In the genomic region with DNA sequence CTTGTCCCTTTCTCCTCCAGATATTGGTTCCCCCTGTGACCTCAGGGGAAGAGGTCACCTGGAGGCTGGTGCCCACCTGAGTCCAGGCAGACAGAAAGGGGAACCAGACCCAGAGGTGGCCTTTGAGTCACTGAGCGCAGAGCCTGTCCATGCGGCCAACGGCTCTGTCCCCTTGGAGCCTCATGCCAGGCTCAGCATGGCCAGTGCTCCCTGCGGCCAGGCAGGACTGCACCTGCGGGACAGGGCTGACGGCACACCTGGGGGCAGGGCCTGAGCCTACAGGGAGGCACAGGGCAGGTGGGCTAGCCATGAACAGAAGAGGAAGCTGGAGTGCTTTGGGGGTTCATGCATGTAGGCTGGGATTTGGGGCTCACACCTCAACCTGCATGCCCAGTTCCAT, we compare ENCODE assay signal across 20 cellular contexts. TPM values are rescaled to one million over a fixed set of nuclear protein-coding genes. Genes with fewer than 3 reads are reported as not detected.
DNase-seq lines count a peak whose midpoint lies in the region; ATAC-seq, FAIRE-seq and TF ChIP-seq lines count a peak whose summit lies in the region.
"Had no signal": no experiment of that assay in that cellular context is flagged by ENCODE, and none has a peak within 500 bp of the region (broad histone marks: within the 10 kb centered on the region; RNA-seq: fewer than 3 reads in every experiment).

No MANE protein-coding gene starts in this region.

- H2BK120ac ChIP-seq in H1 (replicated peaks; ENCODE audit: low read depth, low read length), result no peak overlapping the region

- H3K27ac Mint-ChIP-seq in activated naive CD4-positive, alpha-beta T cell treated with anti-CD3 and anti-CD28 coated beads, Interleukin-2, amount 10 ng/mL, durations not matched to agents 7 days and 5 days, result peak overlapping the region; percentile 28
- peak overlapping the region; percentile 58 for H3K27ac Mint-ChIP-seq in activated CD4-positive, alpha-beta memory T cell treated with anti-CD3 and anti-CD28 coated beads, Interleukin-2, amount 10 ng/mL, durations not matched to agents 7 days and 5 days
- H3K27ac Mint-ChIP-seq in stimulated activated naive CD8-positive, alpha-beta T cell treated with anti-CD3 and anti-CD28 coated beads, Interleukin-15, amount 100 ng/mL, for 72 hours, result peak overlapping the region in 1 of 2 donors; percentile 80

- TF ChIP-seq EP300 in H1 (IDR thresholded peaks at IDR 0.05; ENCODE audit: borderline replicate concordance in 1 of 2, low read depth in 2 of 2, low read length in 2 of 2), result no peak

- no peak overlapping the region for H3K4me3 ChIP-seq in H1 (ENCODE audit: extremely low read depth in 1 of 4, insufficient read depth in 2 of 4, low read depth in 3 of 4, low read length in 4 of 4)
- H3K4me3 ChIP-seq: K562, testis had no signal

- H3K27me3 Mint-ChIP-seq in activated naive CD4-positive, alpha-beta T cell treated with anti-CD3 and anti-CD28 coated beads, Interleukin-2, amount 10 ng/mL, durations not matched to agents 7 days and 5 days, result no peaks in the 10 kb centered on the region
- no peaks in the 10 kb centered on the region for H3K27me3 Mint-ChIP-seq in activated CD4-positive, alpha-beta memory T cell treated with anti-CD3 and anti-CD28 coated beads, Interleukin-2, amount 10 ng/mL, durations not matched to agents 7 days and 5 days
- H3K27me3 Mint-ChIP-seq in stimulated activated naive CD8-positive, alpha-beta T cell treated with anti-CD3 and anti-CD28 coated beads, Interleukin-15, amount 100 ng/mL, for 72 hours, result no peaks in the 10 kb centered on the region

- no peak overlapping the region for H3K4ac ChIP-seq in H1 (replicated peaks; ENCODE audit: insufficient read length, low read depth, low read length)

- H3K27ac ChIP-seq in H1 (ENCODE audit: low read depth, low read length), result no peak overlapping the region
- H3K27ac ChIP-seq: testis had no signal

- no peak overlapping the region for H3K56ac ChIP-seq in H1 (replicated peaks; ENCODE audit: insufficient read length, low read depth, low read length)

- no peaks in the 10 kb centered on the region for H3K79me1 ChIP-seq in H1 (ENCODE audit: low read depth, low read length)

- CTCF ChIA-PET in activated naive CD4-positive, alpha-beta T cell treated with anti-CD3 and anti-CD28 coated beads, Interleukin-2, amount 10 ng/mL, durations not matched to agents 7 days and 5 days (lab: Charles Lee), result no interaction called here
- CTCF ChIA-PET in activated CD4-positive, alpha-beta memory T cell treated with anti-CD3 and anti-CD28 coated beads, Interleukin-2, amount 10 ng/mL, durations not matched to agents 7 days and 5 days (lab: Charles Lee), result interaction anchor here (4.5 kb wide), 1 partner anchor 27 kb away, joined by 32 read pairs; a partner anchor contains a TSS
- CTCF ChIA-PET in H1 (lab: Charles Lee; ENCODE audit: partially characterized antibody), result interaction anchor here (0.6 to 0.8 kb wide), 2 partner anchors 10 to 23 kb away, joined by 3 to 4 read pairs; no protein-coding TSS in a partner anchor

- H4K8ac ChIP-seq in H1 (ENCODE audit: extremely low read depth, insufficient read depth, low read length), result peak overlapping the region; percentile 22; the same call in 1 of the 2 replicates

- no peak overlapping the region for H2BK12ac ChIP-seq in H1 (ENCODE audit: low read depth, low read length)

- no peak overlapping the region for H3K18ac ChIP-seq in H1 (ENCODE audit: extremely low read depth, low read length)

- no peaks in the 10 kb centered on the region for H3K23me2 ChIP-seq in H1 (ENCODE audit: low read depth, low read length)

- no peak overlapping the region for H3K14ac ChIP-seq in H1 (ENCODE audit: insufficient read length)

- no peaks in the 10 kb centered on the region for H4K20me1 ChIP-seq in H1 (replicated peaks in 1 of 2; ENCODE audit: control insufficient read depth in 1 of 2, insufficient read depth in 2 of 2, low read length in 2 of 2)

- peaks cover 48% of the 10 kb centered on the region for H3K4me1 Mint-ChIP-seq in activated naive CD4-positive, alpha-beta T cell treated with anti-CD3 and anti-CD28 coated beads, Interleukin-2, amount 10 ng/mL, durations not matched to agents 7 days and 5 days
- H3K4me1 Mint-ChIP-seq in activated CD4-positive, alpha-beta memory T cell treated with anti-CD3 and anti-CD28 coated beads, Interleukin-2, amount 10 ng/mL, durations not matched to agents 7 days and 5 days, result peaks cover 43% of the 10 kb centered on the region
- peaks cover 74% of the 10 kb centered on the region for H3K4me1 Mint-ChIP-seq in stimulated activated naive CD8-positive, alpha-beta T cell treated with anti-CD3 and anti-CD28 coated beads, Interleukin-15, amount 100 ng/mL, for 72 hours

- no peak for TF ChIP-seq RAD21 in H1 (IDR thresholded peaks at IDR 0.05 in 1 of 2, conservative IDR thresholded peaks at IDR 0.05 in 1 of 2; ENCODE audit: low read depth in 2 of 2, low read length in 2 of 2)

- no peak overlapping the region for H2BK20ac ChIP-seq in H1 (ENCODE audit: low read length)

- peak overlapping the region; percentile 66 for H3K4me3 Mint-ChIP-seq in activated naive CD4-positive, alpha-beta T cell treated with anti-CD3 and anti-CD28 coated beads, Interleukin-2, amount 10 ng/mL, durations not matched to agents 7 days and 5 days
- peak overlapping the region; percentile 62 for H3K4me3 Mint-ChIP-seq in activated CD4-positive, alpha-beta memory T cell treated with anti-CD3 and anti-CD28 coated beads, Interleukin-2, amount 10 ng/mL, durations not matched to agents 7 days and 5 days
- H3K4me3 Mint-ChIP-seq in stimulated activated naive CD8-positive, alpha-beta T cell treated with anti-CD3 and anti-CD28 coated beads, Interleukin-15, amount 100 ng/mL, for 72 hours, result peak overlapping the region; percentile 48 to 69

- no peak overlapping the region for H3K9ac ChIP-seq in H1 (replicated peaks in 1 of 4; ENCODE audit: extremely low read depth in 1 of 4, low read depth in 3 of 4, low read length in 3 of 4)

- no peak for TF ChIP-seq CTCF in H1 (IDR thresholded peaks at IDR 0.05; ENCODE audit: control extremely low read depth in 1 of 3, insufficient read depth in 1 of 3, low read depth in 1 of 3, low read length in 3 of 3)

- no peak for FAIRE-seq in H1 (lab: Jason Lieb, UNC)
- FAIRE-seq: K562 had no signal

- H3K36me3 Mint-ChIP-seq in activated naive CD4-positive, alpha-beta T cell treated with anti-CD3 and anti-CD28 coated beads, Interleukin-2, amount 10 ng/mL, durations not matched to agents 7 days and 5 days, result peaks cover 24% of the 10 kb centered on the region
- peaks cover 44% of the 10 kb centered on the region for H3K36me3 Mint-ChIP-seq in activated CD4-positive, alpha-beta memory T cell treated with anti-CD3 and anti-CD28 coated beads, Interleukin-2, amount 10 ng/mL, durations not matched to agents 7 days and 5 days (ENCODE audit: low read depth)

- no peak for ATAC-seq in stimulated activated naive CD8-positive, alpha-beta T cell treated with anti-CD3 and anti-CD28 coated beads, Interleukin-15, amount 100 ng/mL, for 72 hours
- no peak for ATAC-seq in GM21447 (IDR thresholded peaks at IDR 0.05; ENCODE audit: unreplicated experiment)
- ATAC-seq: esophagus mucosa, K562, left lobe of liver had no signal

- H4K5ac ChIP-seq in H1 (ENCODE audit: insufficient read length, low read depth, low read length), result no peak overlapping the region

- peak overlapping the region; percentile 40 for H4K91ac ChIP-seq in H1 (replicated peaks; ENCODE audit: insufficient read length, low read length)

- H3K9me3 Mint-ChIP-seq in activated naive CD4-positive, alpha-beta T cell treated with anti-CD3 and anti-CD28 coated beads, Interleukin-2, amount 10 ng/mL, durations not matched to agents 7 days and 5 days, result no peaks in the 10 kb centered on the region
- no peaks in the 10 kb centered on the region for H3K9me3 Mint-ChIP-seq in activated CD4-positive, alpha-beta memory T cell treated with anti-CD3 and anti-CD28 coated beads, Interleukin-2, amount 10 ng/mL, durations not matched to agents 7 days and 5 days
- no peaks in the 10 kb centered on the region for H3K9me3 Mint-ChIP-seq in stimulated activated naive CD8-positive, alpha-beta T cell treated with anti-CD3 and anti-CD28 coated beads, Interleukin-15, amount 100 ng/mL, for 72 hours

- H3K9me3 ChIP-seq in H1 (ENCODE audit: insufficient read depth in 2 of 2, low read depth in 1 of 2, low read length in 1 of 2), result no peaks in the 10 kb centered on the region; a peak in 1 of 4 replicates
- H3K9me3 ChIP-seq: spleen, testis had no signal

- no peaks in the 10 kb centered on the region for H3K27me3 ChIP-seq in H1 (replicated peaks in 1 of 4; ENCODE audit: control insufficient read depth in 3 of 4, extremely low read depth in 1 of 4, insufficient read depth in 3 of 4, low read length in 3 of 4)
- H3K27me3 ChIP-seq: spleen, testis had no signal

- H2BK5ac ChIP-seq in H1 (ENCODE audit: low read depth, low read length), result no peak overlapping the region

- WGBS in H1 (ENCODE audit: extremely low coverage in 1 of 2, insufficient coverage in 1 of 2, insufficient read length in 1 of 2, insufficient replicate concordance in 2 of 2, low coverage in 1 of 2, low lambda C conversion rate in 2 of 2, missing lambda C conversion rate in 1 of 2), 2 experiments, result 94% methylated on average over 4 of the region's 6 CpGs; no CpG with 5 or more reads in 1 of the 2 experiments

- no peak overlapping the region for H2AK5ac ChIP-seq in H1 (ENCODE audit: low read depth, low read length)

- no peak overlapping the region for H3K23ac ChIP-seq in H1 (ENCODE audit: insufficient read length)

- H2AFZ ChIP-seq in H1 (ENCODE audit: low read length), result no peak overlapping the region

- H2BK15ac ChIP-seq in H1 (ENCODE audit: low read length), result no peak overlapping the region

- H3K36me3 ChIP-seq in H1 (ENCODE audit: control insufficient read depth in 2 of 4, insufficient read depth in 4 of 4, low read length in 3 of 4), result no peaks in the 10 kb centered on the region

- TF ChIP-seq POLR2A in H1 (IDR thresholded peaks at IDR 0.05; ENCODE audit: control extremely low read depth in 1 of 2, low read depth in 2 of 2, low read length in 2 of 2), result no peak

- no peaks in the 10 kb centered on the region for H3K79me2 ChIP-seq in H1 (ENCODE audit: control insufficient read depth in 1 of 2, insufficient read depth in 2 of 2, low read length in 2 of 2)

- no peak for DNase-seq in activated naive CD4-positive, alpha-beta T cell treated with anti-CD3 and anti-CD28 coated beads, Interleukin-2, amount 10 ng/mL, durations not matched to agents 7 days and 5 days
- DNase-seq in activated naive CD4-positive, alpha-beta T cell treated with Interleukin-2 at 50 U/mL for 16 hours, result no peak
- DNase-seq in activated CD4-positive, alpha-beta memory T cell treated with anti-CD3 and anti-CD28 coated beads, Interleukin-2, amount 10 ng/mL, durations not matched to agents 7 days and 5 days, result no peak
- DNase-seq in H1 (ENCODE audit: low read depth in 1 of 2, low spot score in 2 of 2) (no peak), NCI-H2227 (lab: John Stamatoyannopoulos, UW; ENCODE audit: unreplicated experiment) (no peak)
- no peak for DNase-seq in stimulated activated naive CD8-positive, alpha-beta T cell treated with anti-CD3 and anti-CD28 coated beads, Interleukin-15, amount 100 ng/mL, for 72 hours
- DNase-seq: amniotic stem cell; central memory CD4-positive, alpha-beta T cell; midbrain; NCI-H1694 treated with DMSO at 0.1 percent for 48 hours; nucleus accumbens; spleen; testis had no signal

- H3K4me2 ChIP-seq in H1 (ENCODE audit: insufficient read depth in 1 of 2, low read depth in 2 of 2, low read length in 2 of 2), result no peak overlapping the region

- H3K4me1 ChIP-seq in H1 (replicated peaks in 1 of 4; ENCODE audit: control insufficient read depth in 3 of 4, insufficient read depth in 4 of 4, low read length in 3 of 4), result peaks cover 0 to 6% (median 0%) of the 10 kb centered on the region in 4 experiments; a peak in 2 of 7 replicates

- POLR2A ChIA-PET in activated CD4-positive, alpha-beta memory T cell treated with anti-CD3 and anti-CD28 coated beads, Interleukin-2, amount 10 ng/mL, durations not matched to agents 7 days and 5 days (lab: Charles Lee), result interaction anchor here (0.9 to 8.3 kb wide), 5 partner anchors 12 to 33 kb away, joined by 3 to 169 read pairs (median 3); a partner anchor contains a TSS
- POLR2A ChIA-PET in H1 (lab: Charles Lee; ENCODE audit: partially characterized antibody), result no interaction called here

RNA-seq across cellular contexts. Expression of a gene that starts 2.7 kb away (rescaled TPM):
- total RNA-seq in activated CD4-positive, alpha-beta memory T cell treated with anti-CD3 and anti-CD28 coated beads, Interleukin-2, amount 10 ng/mL, durations not matched to agents 7 days and 5 days, result 100 to 1,000 TPM; 171 to 173 TPM
- 0.50 and 0.65 TPM in 2 replicates for total RNA-seq in H1 (2021; fragmentation: NEBNext Ultra II Directional; extraction: Animal tissue kit (Norgen Biotek cat#: 25700))
- polyA plus RNA-seq in H1 (2011; rRNA removed), result 0.13 and 0.36 TPM in 2 replicates
- polyA plus RNA-seq in H1 (2011; cell fraction: cytosol; rRNA removed), result 0.43 TPM
- 1.1 TPM for polyA plus RNA-seq in H1 (2011; cell fraction: nucleus; rRNA removed)
- 0.17 to 0.35 TPM (median 0.24 TPM) in 3 of 4 replicates, not detected in the other for polyA plus RNA-seq in H1 (2012, experiment 1 of 2)
- not detected for polyA plus RNA-seq in H1 (2012, experiment 2 of 2)
- 0.08 TPM for polyA plus RNA-seq in H1 (2013, experiment 1 of 2)
- polyA plus RNA-seq in H1 (2013, experiment 2 of 2), result 0.09 TPM
- polyA minus RNA-seq in H1 (2011; rRNA and poly(A)+ RNA removed), result 0.22 and 0.32 TPM in 2 replicates
- polyA minus RNA-seq in H1 (2011; cell fraction: cytosol; rRNA and poly(A)+ RNA removed), result not detected
- 1.5 TPM for polyA minus RNA-seq in H1 (2011; cell fraction: nucleus; rRNA and poly(A)+ RNA removed)

RNA-seq across cellular contexts. Expression of a gene that starts 27.7 kb away (rescaled TPM):
- total RNA-seq in activated CD4-positive, alpha-beta memory T cell treated with anti-CD3 and anti-CD28 coated beads, Interleukin-2, amount 10 ng/mL, durations not matched to agents 7 days and 5 days, result 10 to 100 TPM; 17.0 to 22.2 TPM
- 44.4 and 46.0 TPM in 2 replicates for total RNA-seq in H1 (2021; fragmentation: NEBNext Ultra II Directional; extraction: Animal tissue kit (Norgen Biotek cat#: 25700))
- 35.3 and 54.6 TPM in 2 replicates for polyA plus RNA-seq in H1 (2011; rRNA removed)
- 39.9 TPM for polyA plus RNA-seq in H1 (2011; cell fraction: cytosol; rRNA removed)
- 87.5 TPM for polyA plus RNA-seq in H1 (2011; cell fraction: nucleus; rRNA removed)
- 35.5 to 45.3 TPM (median 42.8 TPM) in 4 replicates for polyA plus RNA-seq in H1 (2012, experiment 1 of 2)
- polyA plus RNA-seq in H1 (2012, experiment 2 of 2), result 46.9 TPM
- 27.5 TPM for polyA plus RNA-seq in H1 (2013, experiment 1 of 2)
- 26.7 TPM for polyA plus RNA-seq in H1 (2013, experiment 2 of 2)
- polyA minus RNA-seq in H1 (2011; rRNA and poly(A)+ RNA removed), result 15.9 and 21.5 TPM in 2 replicates
- polyA minus RNA-seq in H1 (2011; cell fraction: cytosol; rRNA and poly(A)+ RNA removed), result 18.1 TPM
- polyA minus RNA-seq in H1 (2011; cell fraction: nucleus; rRNA and poly(A)+ RNA removed), result 16.7 TPM

RNA-seq across cellular contexts. Expression of a gene that starts 28.8 kb away (rescaled TPM):
- not detected for total RNA-seq in activated CD4-positive, alpha-beta memory T cell treated with anti-CD3 and anti-CD28 coated beads, Interleukin-2, amount 10 ng/mL, durations not matched to agents 7 days and 5 days
- total RNA-seq in H1 (2021; fragmentation: NEBNext Ultra II Directional; extraction: Animal tissue kit (Norgen Biotek cat#: 25700)), result 0.22 and 0.25 TPM in 2 replicates
- 0.08 TPM in 1 of 2 replicates, not detected in the other for polyA plus RNA-seq in H1 (2011; rRNA removed)
- 0.05 TPM for polyA plus RNA-seq in H1 (2011; cell fraction: cytosol; rRNA removed)
- 0.17 TPM for polyA plus RNA-seq in H1 (2011; cell fraction: nucleus; rRNA removed)
- polyA plus RNA-seq in H1 (2012, experiment 1 of 2), result 0.13 to 0.29 TPM in 2 of 4 replicates, not detected in the others
- polyA plus RNA-seq in H1 (2012, experiment 2 of 2), result 0.13 TPM
- polyA plus RNA-seq in H1 (2013, experiment 1 of 2), result 0.04 TPM
- 0.04 TPM for polyA plus RNA-seq in H1 (2013, experiment 2 of 2)
- polyA minus RNA-seq in H1 (2011; rRNA and poly(A)+ RNA removed), result 0.28 TPM in 1 of 2 replicates, not detected in the other
- not detected for polyA minus RNA-seq in H1 (2011; cell fraction: cytosol; rRNA and poly(A)+ RNA removed)
- not detected for polyA minus RNA-seq in H1 (2011; cell fraction: nucleus; rRNA and poly(A)+ RNA removed)
- total RNA-seq: Daoy; K562; renal cortical epithelial cell; T-helper 2 cell treated with Interferon-gamma antibody and Interleukin-4, amounts not matched to agents 100 ng/mL and 5 ng/mL, for 36 hours had no signal
- polyA plus RNA-seq: K562 had no signal

RNA-seq across cellular contexts. Expression of a gene that starts 32.5 kb away (rescaled TPM):
- total RNA-seq in activated CD4-positive, alpha-beta memory T cell treated with anti-CD3 and anti-CD28 coated beads, Interleukin-2, amount 10 ng/mL, durations not matched to agents 7 days and 5 days, result 10 to 100 TPM; 71.7 to 72.6 TPM
- total RNA-seq in H1 (2021; fragmentation: NEBNext Ultra II Directional; extraction: Animal tissue kit (Norgen Biotek cat#: 25700)), result 29.7 and 35.4 TPM in 2 replicates
- polyA plus RNA-seq in H1 (2011; rRNA removed), result 20.1 and 24.4 TPM in 2 replicates
- 24.0 TPM for polyA plus RNA-seq in H1 (2011; cell fraction: cytosol; rRNA removed)
- 110 TPM for polyA plus RNA-seq in H1 (2011; cell fraction: nucleus; rRNA removed)
- polyA plus RNA-seq in H1 (2012, experiment 1 of 2), result 20.2 to 27.0 TPM (median 21.6 TPM) in 4 replicates
- 14.8 TPM for polyA plus RNA-seq in H1 (2012, experiment 2 of 2)
- polyA plus RNA-seq in H1 (2013, experiment 1 of 2), result 12.0 TPM
- polyA plus RNA-seq in H1 (2013, experiment 2 of 2), result 11.1 TPM
- 24.4 and 25.4 TPM in 2 replicates for polyA minus RNA-seq in H1 (2011; rRNA and poly(A)+ RNA removed)
- 24.7 TPM for polyA minus RNA-seq in H1 (2011; cell fraction: cytosol; rRNA and poly(A)+ RNA removed)
- 116 TPM for polyA minus RNA-seq in H1 (2011; cell fraction: nucleus; rRNA and poly(A)+ RNA removed)

Comparison
In these comparisons a context has a peak if more than half of its experiments do, and no peak if none do; other contexts are left out.
1. RNA of a gene that starts 2.7 kb away (total RNA-seq): 171 to 173 TPM in activated CD4-positive, alpha-beta memory T cell treated with anti-CD3 and anti-CD28 coated beads, Interleukin-2, amount 10 ng/mL, durations not matched to agents 7 days and 5 days; 0.50 to 0.65 TPM in H1; every median in the first group is over 100 times any median in the second.
2. Peak in every context shown above with its lines, with median percentiles within 50 percentile points of each other: H3K4me3 Mint-ChIP-seq.